2 cellular contexts compared by ENCODE assay signal in the genomic region with DNA sequence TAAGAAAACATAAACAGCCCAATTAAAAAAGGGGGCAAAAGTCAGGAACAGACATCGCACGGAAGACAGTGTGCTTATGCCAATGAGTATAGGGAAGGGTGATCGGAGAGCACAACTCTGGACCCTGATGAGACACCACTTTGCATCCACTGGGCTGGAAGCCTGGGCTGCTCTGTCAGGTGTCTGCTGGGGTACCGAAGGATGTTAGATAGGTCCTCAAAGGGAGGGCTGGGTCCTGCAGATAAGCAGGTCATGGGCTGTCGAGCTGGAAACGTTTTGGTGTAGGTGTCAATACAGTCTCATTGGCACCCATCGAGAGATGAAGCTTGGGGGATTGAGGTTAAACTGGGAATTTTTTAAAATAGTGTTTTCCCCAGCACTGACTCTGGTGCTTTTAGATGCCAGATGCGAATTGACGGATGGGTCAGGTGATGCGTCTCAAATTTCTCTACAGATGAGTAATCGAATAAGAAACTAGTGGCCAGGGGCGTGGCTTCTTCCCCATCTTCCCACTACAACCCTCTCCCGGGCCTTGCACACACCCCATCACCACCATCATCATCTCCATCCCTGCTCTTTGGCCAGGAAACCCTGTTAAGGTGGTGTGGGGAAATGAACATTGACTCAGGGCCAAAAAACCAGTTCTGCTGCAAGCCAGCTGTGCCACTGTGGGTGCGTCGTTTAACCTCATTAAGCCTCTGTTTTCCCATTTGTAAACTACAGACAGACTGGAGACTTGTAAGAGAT.
TF ChIP-seq lines count a peak whose summit lies in the region.

No MANE protein-coding gene starts in this region.

TF ChIP-seq in HEK293T, 16 proteins besides CTCF, POLR2A, EP300 and RAD21:
- TF ChIP-seq FOXA1 (IDR thresholded peaks at IDR 0.05) = no peak
- TF ChIP-seq, protein P1, sequence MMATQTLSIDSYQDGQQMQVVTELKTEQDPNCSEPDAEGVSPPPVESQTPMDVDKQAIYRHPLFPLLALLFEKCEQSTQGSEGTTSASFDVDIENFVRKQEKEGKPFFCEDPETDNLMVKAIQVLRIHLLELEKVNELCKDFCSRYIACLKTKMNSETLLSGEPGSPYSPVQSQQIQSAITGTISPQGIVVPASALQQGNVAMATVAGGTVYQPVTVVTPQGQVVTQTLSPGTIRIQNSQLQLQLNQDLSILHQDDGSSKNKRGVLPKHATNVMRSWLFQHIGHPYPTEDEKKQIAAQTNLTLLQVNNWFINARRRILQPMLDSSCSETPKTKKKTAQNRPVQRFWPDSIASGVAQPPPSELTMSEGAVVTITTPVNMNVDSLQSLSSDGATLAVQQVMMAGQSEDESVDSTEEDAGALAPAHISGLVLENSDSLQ (IDR thresholded peaks at IDR 0.05) = peak; percentile 21; the same call in 1 of the 2 replicates

TF ChIP-seq in K562, 482 proteins besides CTCF, POLR2A, EP300 and RAD21:
- TF ChIP-seq NCOA4 (IDR thresholded peaks at IDR 0.05; ENCODE audit: partially characterized antibody) (no peak), TCF3 (CRISPR knock-in tag; IDR thresholded peaks at IDR 0.05) (0 out of 2 replicates have a peak, but pooled peaks have one; percentile 26), ARID1B (IDR thresholded peaks at IDR 0.05) (peak; percentile 16; the same call in 1 of the 2 replicates), ZNF785 (CRISPR knock-in tag; IDR thresholded peaks at IDR 0.05) (no peak), KDM1A (IDR thresholded peaks at IDR 0.05) (no peak), CBFA2T3 (IDR thresholded peaks at IDR 0.05) (no peak; the same call in 1 of the 2 replicates), ZBTB12 (CRISPR knock-in tag; IDR thresholded peaks at IDR 0.05) (no peak), TAL1 (IDR thresholded peaks at IDR 0.05) (peak; percentile 35; the same call in 1 of the 2 replicates), E2F6 (IDR thresholded peaks at IDR 0.05; ENCODE audit: borderline replicate concordance in 1 of 2, extremely low read depth in 1 of 2, insufficient read depth in 1 of 2, insufficient read length in 1 of 2, low read depth in 1 of 2, low read length in 1 of 2, poor library complexity in 1 of 2, severe bottlenecking in 1 of 2) (no peak), CTBP1 (IDR thresholded peaks at IDR 0.05; ENCODE audit: borderline replicate concordance) (peak; percentile 27)
- TF ChIP-seq, protein P2, sequence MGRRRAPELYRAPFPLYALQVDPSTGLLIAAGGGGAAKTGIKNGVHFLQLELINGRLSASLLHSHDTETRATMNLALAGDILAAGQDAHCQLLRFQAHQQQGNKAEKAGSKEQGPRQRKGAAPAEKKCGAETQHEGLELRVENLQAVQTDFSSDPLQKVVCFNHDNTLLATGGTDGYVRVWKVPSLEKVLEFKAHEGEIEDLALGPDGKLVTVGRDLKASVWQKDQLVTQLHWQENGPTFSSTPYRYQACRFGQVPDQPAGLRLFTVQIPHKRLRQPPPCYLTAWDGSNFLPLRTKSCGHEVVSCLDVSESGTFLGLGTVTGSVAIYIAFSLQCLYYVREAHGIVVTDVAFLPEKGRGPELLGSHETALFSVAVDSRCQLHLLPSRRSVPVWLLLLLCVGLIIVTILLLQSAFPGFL (CRISPR knock-in tag; IDR thresholded peaks at IDR 0.05) = no peak
